In the genomic region with DNA sequence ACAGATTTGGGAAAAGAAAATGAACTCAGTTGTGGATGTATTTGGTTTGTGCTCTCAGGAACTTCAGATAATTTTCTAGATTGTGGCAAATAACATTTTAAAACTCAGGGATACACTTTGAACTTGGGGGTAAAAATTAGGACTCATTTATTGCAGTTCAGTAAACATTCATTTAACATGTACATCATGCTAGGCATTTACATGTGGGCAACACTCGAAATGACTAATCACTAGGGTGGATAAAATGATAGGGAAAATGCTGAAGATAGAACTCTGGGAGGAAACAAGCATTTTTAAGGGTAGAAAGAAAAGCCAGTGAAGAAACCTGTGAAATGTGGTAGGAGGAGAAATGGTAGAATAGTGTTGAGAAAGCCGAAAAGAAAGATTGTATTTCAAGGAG, we compare ENCODE assay signal across 20 cellular contexts. TPM values are rescaled to one million over a fixed set of nuclear protein-coding genes. Genes with fewer than 3 reads are reported as not detected.
DNase-seq lines count a peak whose midpoint lies in the region; ATAC-seq, FAIRE-seq and TF ChIP-seq lines count a peak whose summit lies in the region.
"Had no signal": no experiment of that assay in that cellular context is flagged by ENCODE, and none has a peak within 500 bp of the region (broad histone marks: within the 10 kb centered on the region; RNA-seq: fewer than 3 reads in every experiment).

No MANE protein-coding gene starts in this region.

- H3K27me3 ChIP-seq in Loucy (ENCODE audit: insufficient read depth, low read length, poor library complexity, severe bottlenecking) (no peaks in the 10 kb centered on the region), H1 (replicated peaks in 1 of 4; ENCODE audit: control insufficient read depth in 3 of 4, extremely low read depth in 1 of 4, insufficient read depth in 3 of 4, low read length in 3 of 4) (no peaks in the 10 kb centered on the region; a peak in 1 of 7 replicates)

- no peaks in the 10 kb centered on the region for H3K36me3 ChIP-seq in Loucy (ENCODE audit: insufficient read depth, low read length)
- H3K36me3 ChIP-seq in H1 (ENCODE audit: control insufficient read depth in 2 of 4, insufficient read depth in 4 of 4, low read length in 3 of 4) = no peaks in the 10 kb centered on the region; a peak in 2 of 8 replicates

- H2BK120ac ChIP-seq in H1 (replicated peaks; ENCODE audit: low read depth, low read length) = no peak overlapping the region

- no peak overlapping the region for H3K4ac ChIP-seq in H1 (replicated peaks; ENCODE audit: insufficient read length, low read depth, low read length)

- H3K9me3 ChIP-seq in Loucy (ENCODE audit: insufficient read depth, low read depth, low read length) (no peaks in the 10 kb centered on the region), H1 (ENCODE audit: insufficient read depth in 2 of 2, low read depth in 1 of 2, low read length in 1 of 2) (no peaks in the 10 kb centered on the region)

- H3K27me3 Mint-ChIP-seq in activated CD4-positive, alpha-beta T cell treated with anti-CD3 and anti-CD28 coated beads for 36 hours = no peaks in the 10 kb centered on the region
- no peaks in the 10 kb centered on the region for H3K27me3 Mint-ChIP-seq in stimulated activated naive B cell treated with anti-CD40 and anti-IgM and Interleukin-4, amounts not matched to agents 10 μg/mL and 1 μg/mL and 100 μg/mL, for 72 hours
- H3K27me3 Mint-ChIP-seq: natural killer cell treated with Interleukin-12 subunit alpha and Interleukin-12 subunit beta and Interleukin-15 and Interleukin-18, amount 100 ng/mL, for 72 hours had no signal

- DNase-seq in activated CD4-positive, alpha-beta T cell treated with anti-CD3 and anti-CD28 coated beads for 36 hours = no peak
- no peak for DNase-seq in activated CD4-positive, alpha-beta T cell treated with anti-CD3 and anti-CD28 coated beads, Interleukin-2, amount 50 U/mL, for 4 hours
- DNase-seq in H1 (ENCODE audit: low read depth in 1 of 2, low spot score in 2 of 2) (no peak), AML-193 (lab: John Stamatoyannopoulos, UW) (no peak), foreskin fibroblast (no peak), H4 (ENCODE audit: low spot score) (no peak)
- DNase-seq in stimulated activated naive B cell treated with anti-CD40 and anti-IgM and Interleukin-4, amounts not matched to agents 10 μg/mL and 1 μg/mL and 100 μg/mL, for 72 hours = no peak
- DNase-seq: activated CD4-positive, CD25-positive, alpha-beta regulatory T cell treated with anti-CD3 and anti-CD28 coated beads, Interleukin-2, amount 50 U/mL, for 72 hours; cerebellar nuclear complex; HFFc6; KG1; NCI-H1105 treated with DMSO at 0.1 percent for 48 hours; NK-92 treated with Interleukin-12 subunit alpha and Interleukin-12 subunit beta, amount 100 ng/mL, for 24 hours; SIG-M5; stimulated activated CD4-positive, alpha-beta T cell treated with anti-CD3 and anti-CD28 coated beads, Interleukin-15, amount 100 ng/mL, for 24 hours had no signal

- H2AFZ ChIP-seq in Loucy (ENCODE audit: low read length) (no peak overlapping the region), H1 (ENCODE audit: low read length) (no peak overlapping the region)

- H3K23ac ChIP-seq in H1 (ENCODE audit: insufficient read length) = no peak overlapping the region

- H3K23me2 ChIP-seq in H1 (ENCODE audit: low read depth, low read length) = no peaks in the 10 kb centered on the region

- no peaks in the 10 kb centered on the region for H3K9me2 ChIP-seq in Loucy (replicated peaks; ENCODE audit: low read depth, low read length)

- H3K18ac ChIP-seq in H1 (ENCODE audit: extremely low read depth, low read length) = no peak overlapping the region

- no peak overlapping the region for H2AK5ac ChIP-seq in H1 (ENCODE audit: low read depth, low read length)

- H3K56ac ChIP-seq in H1 (replicated peaks; ENCODE audit: insufficient read length, low read depth, low read length) = no peak overlapping the region

- H3K9me3 Mint-ChIP-seq in activated CD4-positive, alpha-beta T cell treated with anti-CD3 and anti-CD28 coated beads for 36 hours (ENCODE audit: low read depth) = no peaks in the 10 kb centered on the region
- no peaks in the 10 kb centered on the region for H3K9me3 Mint-ChIP-seq in stimulated activated naive B cell treated with anti-CD40 and anti-IgM and Interleukin-4, amounts not matched to agents 10 μg/mL and 1 μg/mL and 100 μg/mL, for 72 hours
- H3K9me3 Mint-ChIP-seq: CD14-positive monocyte; HFFc6; natural killer cell treated with Interleukin-12 subunit alpha and Interleukin-12 subunit beta and Interleukin-15 and Interleukin-18, amount 100 ng/mL, for 72 hours had no signal

- TF ChIP-seq CTCF in Loucy (conservative IDR thresholded peaks at IDR 0.05; ENCODE audit: low read length) (no peak), H1 (IDR thresholded peaks at IDR 0.05; ENCODE audit: control extremely low read depth in 1 of 3, insufficient read depth in 1 of 3, low read depth in 1 of 3, low read length in 3 of 3) (no peak), foreskin fibroblast (IDR thresholded peaks at IDR 0.05; ENCODE audit: low read depth, low read length) (no peak)

- H3K27ac ChIP-seq in H1 (ENCODE audit: low read depth, low read length) = no peak overlapping the region
- H3K27ac ChIP-seq: 22Rv1 had no signal

- H3K79me2 ChIP-seq in Loucy (ENCODE audit: insufficient read depth, low read length) (peaks cover 95% of the 10 kb centered on the region), H1 (ENCODE audit: control insufficient read depth in 1 of 2, insufficient read depth in 2 of 2, low read length in 2 of 2) (peaks cover 2 to 89% of the 10 kb centered on the region in 2 experiments; a peak in 3 of 4 replicates)

- 93 to 100% methylated on average over 1 to 2 of the region's 2 CpGs for WGBS in H1 (ENCODE audit: extremely low coverage in 1 of 2, insufficient coverage in 1 of 2, insufficient read length in 1 of 2, insufficient replicate concordance in 2 of 2, low coverage in 1 of 2, low lambda C conversion rate in 2 of 2, missing lambda C conversion rate in 1 of 2), 2 experiments

- no peak overlapping the region for H2BK12ac ChIP-seq in H1 (ENCODE audit: low read depth, low read length)

- no peak for TF ChIP-seq EP300 in H1 (IDR thresholded peaks at IDR 0.05; ENCODE audit: borderline replicate concordance in 1 of 2, low read depth in 2 of 2, low read length in 2 of 2)

- H3K9ac ChIP-seq in Loucy (ENCODE audit: low read depth, low read length, poor library complexity, severe bottlenecking) (peak overlapping the region; percentile 39), H1 (replicated peaks in 1 of 4; ENCODE audit: extremely low read depth in 1 of 4, low read depth in 3 of 4, low read length in 3 of 4) (no peak overlapping the region)

- peak; percentile 17 for ATAC-seq in activated CD4-positive, alpha-beta T cell treated with anti-CD3 and anti-CD28 coated beads for 36 hours
- peak; percentile 44 to 52 for ATAC-seq in stimulated activated naive B cell treated with anti-CD40 and anti-IgM and Interleukin-4, amounts not matched to agents 10 μg/mL and 1 μg/mL and 100 μg/mL, for 72 hours (replicated peaks)
- ATAC-seq: natural killer cell treated with Interleukin-12 subunit alpha and Interleukin-12 subunit beta and Interleukin-15 and Interleukin-18, amount 100 ng/mL, for 72 hours had no signal

- TF ChIP-seq RAD21 in H1 (IDR thresholded peaks at IDR 0.05 in 1 of 2, conservative IDR thresholded peaks at IDR 0.05 in 1 of 2; ENCODE audit: low read depth in 2 of 2, low read length in 2 of 2) = no peak

- no peak overlapping the region for H3K14ac ChIP-seq in H1 (ENCODE audit: insufficient read length)

- H2BK15ac ChIP-seq in H1 (ENCODE audit: low read length) = no peak overlapping the region

- peaks cover 5% of the 10 kb centered on the region; the same call in 1 of the 2 replicates for H3K79me1 ChIP-seq in H1 (ENCODE audit: low read depth, low read length)

- POLR2A ChIA-PET in activated CD4-positive, alpha-beta T cell treated with anti-CD3 and anti-CD28 coated beads for 36 hours (lab: Charles Lee) = interaction anchor here (1.0 to 1.9 kb wide), 2 partner anchors 8 to 58 kb away, joined by 3 to 9 read pairs; a partner anchor contains a TSS
- POLR2A ChIA-PET in H1 (lab: Charles Lee; ENCODE audit: partially characterized antibody) = no interaction called here

- no peak overlapping the region for H3K4me3 Mint-ChIP-seq in activated CD4-positive, alpha-beta T cell treated with anti-CD3 and anti-CD28 coated beads for 36 hours
- no peak overlapping the region for H3K4me3 Mint-ChIP-seq in stimulated activated naive B cell treated with anti-CD40 and anti-IgM and Interleukin-4, amounts not matched to agents 10 μg/mL and 1 μg/mL and 100 μg/mL, for 72 hours
- H3K4me3 Mint-ChIP-seq: CD14-positive monocyte; HFFc6; natural killer cell treated with Interleukin-12 subunit alpha and Interleukin-12 subunit beta and Interleukin-15 and Interleukin-18, amount 100 ng/mL, for 72 hours had no signal

- no peak overlapping the region for H3K27ac Mint-ChIP-seq in activated CD4-positive, alpha-beta T cell treated with anti-CD3 and anti-CD28 coated beads for 36 hours
- H3K27ac Mint-ChIP-seq in stimulated activated naive B cell treated with anti-CD40 and anti-IgM and Interleukin-4, amounts not matched to agents 10 μg/mL and 1 μg/mL and 100 μg/mL, for 72 hours = no peak overlapping the region
- H3K27ac Mint-ChIP-seq: CD14-positive monocyte; HFFc6; natural killer cell treated with Interleukin-12 subunit alpha and Interleukin-12 subunit beta and Interleukin-15 and Interleukin-18, amount 100 ng/mL, for 72 hours had no signal

- no peaks in the 10 kb centered on the region for H3F3A ChIP-seq in Loucy (ENCODE audit: low read depth)

- H3K4me1 Mint-ChIP-seq in activated CD4-positive, alpha-beta T cell treated with anti-CD3 and anti-CD28 coated beads for 36 hours = peaks cover 63% of the 10 kb centered on the region
- peaks cover 28 to 50% of the 10 kb centered on the region in 2 donors for H3K4me1 Mint-ChIP-seq in stimulated activated naive B cell treated with anti-CD40 and anti-IgM and Interleukin-4, amounts not matched to agents 10 μg/mL and 1 μg/mL and 100 μg/mL, for 72 hours

- no peak overlapping the region for H2BK5ac ChIP-seq in H1 (ENCODE audit: low read depth, low read length)

- H3K4me2 ChIP-seq in Loucy (ENCODE audit: low read depth, low read length, poor library complexity, severe bottlenecking) (peak overlapping the region; percentile 81), H1 (ENCODE audit: insufficient read depth in 1 of 2, low read depth in 2 of 2, low read length in 2 of 2) (no peak overlapping the region)

- H2BK20ac ChIP-seq in H1 (ENCODE audit: low read length) = no peak overlapping the region

- H4K5ac ChIP-seq in H1 (ENCODE audit: insufficient read length, low read depth, low read length) = no peak overlapping the region

- TF ChIP-seq POLR2A in H1 (IDR thresholded peaks at IDR 0.05; ENCODE audit: control extremely low read depth in 1 of 2, low read depth in 2 of 2, low read length in 2 of 2) = no peak

- no peak overlapping the region for H4K8ac ChIP-seq in H1 (ENCODE audit: extremely low read depth, insufficient read depth, low read length)

- H3K4me3 ChIP-seq in Loucy (ENCODE audit: low read length, poor library complexity, severe bottlenecking) (peak overlapping the region; percentile 57), H1 (ENCODE audit: extremely low read depth in 1 of 4, insufficient read depth in 2 of 4, low read depth in 3 of 4, low read length in 4 of 4) (no peak overlapping the region), foreskin fibroblast (ENCODE audit: low read depth in 1 of 2, low read length in 2 of 2) (no peak overlapping the region)

- peaks cover 11% of the 10 kb centered on the region for H3K36me3 Mint-ChIP-seq in activated CD4-positive, alpha-beta T cell treated with anti-CD3 and anti-CD28 coated beads for 36 hours (ENCODE audit: low read depth)
- H3K36me3 Mint-ChIP-seq in stimulated activated naive B cell treated with anti-CD40 and anti-IgM and Interleukin-4, amounts not matched to agents 10 μg/mL and 1 μg/mL and 100 μg/mL, for 72 hours = no peaks in the 10 kb centered on the region
- H3K36me3 Mint-ChIP-seq: natural killer cell treated with Interleukin-12 subunit alpha and Interleukin-12 subunit beta and Interleukin-15 and Interleukin-18, amount 100 ng/mL, for 72 hours had no signal

- intact Hi-C loops in activated CD4-positive, alpha-beta T cell treated with anti-CD3 and anti-CD28 coated beads for 36 hours (cut with DNase I, micrococcal nuclease) = loop anchor here (2.0 to 5.0 kb wide), 2 partner anchors 24 to 120 kb away; no protein-coding TSS in a partner anchor

- H4K20me1 ChIP-seq in Loucy (ENCODE audit: insufficient read depth, low read length, poor library complexity, severe bottlenecking) (peaks cover 81% of the 10 kb centered on the region), H1 (replicated peaks in 1 of 2; ENCODE audit: control insufficient read depth in 1 of 2, insufficient read depth in 2 of 2, low read length in 2 of 2) (peaks cover 7 to 12% of the 10 kb centered on the region in 2 experiments)

- peak; percentile 48 for FAIRE-seq in H1 (lab: Jason Lieb, UNC)
- FAIRE-seq: frontal cortex had no signal

- H4K91ac ChIP-seq in H1 (replicated peaks; ENCODE audit: insufficient read length, low read length) = no peak overlapping the region

- peaks cover 42% of the 10 kb centered on the region for H3K4me1 ChIP-seq in Loucy (ENCODE audit: insufficient read depth, low read length, poor library complexity, severe bottlenecking)
- peaks cover 0 to 4% (median 0%) of the 10 kb centered on the region in 4 experiments; a peak in 2 of 7 replicates for H3K4me1 ChIP-seq in H1 (replicated peaks in 1 of 4; ENCODE audit: control insufficient read depth in 3 of 4, insufficient read depth in 4 of 4, low read length in 3 of 4)

- CTCF ChIA-PET in activated CD4-positive, alpha-beta T cell treated with anti-CD3 and anti-CD28 coated beads for 36 hours (lab: Charles Lee) = interaction anchor here (1.3 kb wide), 1 partner anchor 54 kb away, joined by 3 read pairs; no protein-coding TSS in a partner anchor
- CTCF ChIA-PET in H1 (lab: Charles Lee; ENCODE audit: partially characterized antibody) = no interaction called here

RNA-seq across cellular contexts. Expression of a gene that starts 7.8 kb away (rescaled TPM):
- 10 to 100 TPM; 15.3 to 16.6 TPM for total RNA-seq in activated CD4-positive, alpha-beta T cell treated with anti-CD3 and anti-CD28 coated beads for 36 hours
- total RNA-seq in H1 (2021; fragmentation: NEBNext Ultra II Directional; extraction: Animal tissue kit (Norgen Biotek cat#: 25700)) = 21.4 and 22.6 TPM in 2 replicates
- polyA plus RNA-seq in H1 (2011; rRNA removed) = 3.9 and 4.0 TPM in 2 replicates
- 4.8 TPM for polyA plus RNA-seq in H1 (2011; cell fraction: cytosol; rRNA removed)
- polyA plus RNA-seq in H1 (2011; cell fraction: nucleus; rRNA removed) = 3.6 TPM
- 6.1 to 8.6 TPM (median 7.2 TPM) in 4 replicates for polyA plus RNA-seq in H1 (2012, experiment 1 of 2)
- polyA plus RNA-seq in H1 (2012, experiment 2 of 2) = 0.94 TPM
- polyA plus RNA-seq in H1 (2013, experiment 1 of 2) = 9.0 TPM
- 8.5 TPM for polyA plus RNA-seq in H1 (2013, experiment 2 of 2)
- 9.3 and 10.8 TPM in 2 replicates for polyA minus RNA-seq in H1 (2011; rRNA and poly(A)+ RNA removed)
- 8.9 TPM for polyA minus RNA-seq in H1 (2011; cell fraction: cytosol; rRNA and poly(A)+ RNA removed)
- polyA minus RNA-seq in H1 (2011; cell fraction: nucleus; rRNA and poly(A)+ RNA removed) = 10.1 TPM
- 2.8 and 4.3 TPM in 2 replicates for total RNA-seq in H4 (2014; rRNA removed; shearing (Covaris generic))
